Comparison of ENCODE assay signal across 8 cellular contexts in the genomic region with DNA sequence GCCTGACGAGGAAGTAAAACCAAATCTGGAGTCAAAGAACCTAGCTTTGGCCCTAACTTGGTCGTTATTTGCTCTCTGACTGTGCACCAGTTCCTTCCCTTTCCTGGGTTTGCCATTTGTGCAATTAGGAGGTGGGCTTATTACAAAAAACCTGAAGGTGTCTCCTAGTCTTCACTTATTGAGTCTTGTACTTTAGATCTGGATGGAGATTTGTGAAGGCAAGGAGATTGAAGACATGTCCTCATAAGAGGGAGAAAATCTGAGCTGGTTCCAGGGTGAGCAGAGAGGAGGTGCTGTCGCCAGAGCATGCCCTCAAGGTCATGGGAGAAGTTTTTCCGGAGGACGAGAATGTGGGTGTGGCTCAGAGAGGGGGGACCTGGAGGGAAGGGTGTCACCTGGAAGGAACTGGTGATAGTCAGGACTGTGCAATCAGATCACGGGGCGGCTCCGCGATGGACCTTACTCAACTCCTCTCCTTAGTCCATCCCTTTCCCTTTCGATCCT. TPM values are rescaled to one million over a fixed set of nuclear protein-coding genes. Genes with fewer than 3 reads are reported as not detected.
A peak's percentile ranks its signal among the peaks of the same experiment; 100 is the strongest.
DNase-seq lines count a peak whose midpoint lies in the region; ATAC-seq, FAIRE-seq and TF ChIP-seq lines count a peak whose summit lies in the region.

No MANE protein-coding gene starts in this region.

- TF ChIP-seq CTCF in NB4 (IDR thresholded peaks at IDR 0.05; ENCODE audit: low read depth, low read length) (peak; percentile 9), H1 (IDR thresholded peaks at IDR 0.05; ENCODE audit: control extremely low read depth in 1 of 3, insufficient read depth in 1 of 3, low read depth in 1 of 3, low read length in 3 of 3) (peak in 2 of 3 experiments; percentile 23 to 47; a peak in 2 of 4 replicates), parathyroid adenoma (IDR thresholded peaks at IDR 0.05) (peak; percentile 36)

- no peak for FAIRE-seq in H1 (lab: Jason Lieb, UNC)

- DNase-seq in NB4 (ENCODE audit: low read depth) (no peak), H1 (ENCODE audit: low read depth in 1 of 2, low spot score in 2 of 2) (no peak), HUDEP-2 (lab: John Stamatoyannopoulos, UW; ENCODE audit: unreplicated experiment in 76 of 76) (no peak)
- no peak for DNase-seq in central memory CD4-positive, alpha-beta T cell

- no peak overlapping the region for H4K5ac ChIP-seq in H1 (ENCODE audit: insufficient read length, low read depth, low read length)

- H2BK20ac ChIP-seq in H1 (ENCODE audit: low read length) = no peak overlapping the region

- no peaks in the 10 kb centered on the region; the same call in 1 of the 2 replicates for H3K79me1 ChIP-seq in H1 (ENCODE audit: low read depth, low read length)

- H3K4me1 ChIP-seq in H1 (replicated peaks in 1 of 4; ENCODE audit: control insufficient read depth in 3 of 4, insufficient read depth in 4 of 4, low read length in 3 of 4) = peaks cover 0 to 10% (median 5%) of the 10 kb centered on the region in 4 experiments; a peak in 4 of 7 replicates
- H3K4me1 ChIP-seq in parathyroid adenoma = peaks cover 25% of the 10 kb centered on the region

- no peak overlapping the region; the same call in 1 of the 2 replicates for H3K18ac ChIP-seq in H1 (ENCODE audit: extremely low read depth, low read length)

- peaks cover 0 to 11% of the 10 kb centered on the region in 2 experiments; a peak in 1 of 4 replicates for H3K79me2 ChIP-seq in H1 (ENCODE audit: control insufficient read depth in 1 of 2, insufficient read depth in 2 of 2, low read length in 2 of 2)
- H3K79me2 ChIP-seq in parathyroid adenoma = peaks cover 2% of the 10 kb centered on the region

- H3K36me3 ChIP-seq in H1 (ENCODE audit: control insufficient read depth in 2 of 4, insufficient read depth in 4 of 4, low read length in 3 of 4) = no peaks in the 10 kb centered on the region
- H3K36me3 ChIP-seq in parathyroid adenoma (ENCODE audit: control insufficient read depth, insufficient read depth, low read length) = no peaks in the 10 kb centered on the region

- no peaks in the 10 kb centered on the region for H3K9me3 ChIP-seq in H1 (ENCODE audit: insufficient read depth in 2 of 2, low read depth in 1 of 2, low read length in 1 of 2)
- no peaks in the 10 kb centered on the region for H3K9me3 ChIP-seq in parathyroid adenoma (ENCODE audit: control insufficient read depth, low read length)

- H3K14ac ChIP-seq in H1 (ENCODE audit: insufficient read length) = no peak overlapping the region

- TF ChIP-seq EP300 in H1 (IDR thresholded peaks at IDR 0.05; ENCODE audit: borderline replicate concordance in 1 of 2, low read depth in 2 of 2, low read length in 2 of 2) = no peak

- POLR2A ChIA-PET in H1 (lab: Charles Lee; ENCODE audit: partially characterized antibody) = interaction anchor here (0.6 to 2.2 kb wide), 7 partner anchors 22 to 125 kb away, joined by 3 to 8 read pairs (median 3); a partner anchor contains a TSS

- peak overlapping the region; percentile 54 for H2AFZ ChIP-seq in H1 (ENCODE audit: low read length)
- H2AFZ ChIP-seq in parathyroid adenoma = peak overlapping the region; percentile 72

- peaks cover 14% of the 10 kb centered on the region for H3K23me2 ChIP-seq in H1 (ENCODE audit: low read depth, low read length)

- H2BK12ac ChIP-seq in H1 (ENCODE audit: low read depth, low read length) = no peak overlapping the region

- TF ChIP-seq POLR2A in NB4 (IDR thresholded peaks at IDR 0.05; ENCODE audit: extremely low read depth, insufficient read length) = peak; percentile 16
- TF ChIP-seq POLR2A in H1 (IDR thresholded peaks at IDR 0.05; ENCODE audit: control extremely low read depth in 1 of 2, low read depth in 2 of 2, low read length in 2 of 2) = no peak

- H3K9ac ChIP-seq in H1 (replicated peaks in 1 of 4; ENCODE audit: extremely low read depth in 1 of 4, low read depth in 3 of 4, low read length in 3 of 4) = no peak overlapping the region
- H3K9ac ChIP-seq in parathyroid adenoma = no peak overlapping the region

- peaks cover 0 to 3% of the 10 kb centered on the region in 2 experiments for H4K20me1 ChIP-seq in H1 (replicated peaks in 1 of 2; ENCODE audit: control insufficient read depth in 1 of 2, insufficient read depth in 2 of 2, low read length in 2 of 2)

- H2AK5ac ChIP-seq in H1 (ENCODE audit: low read depth, low read length) = no peak overlapping the region; the same call in 1 of the 2 replicates

- TF ChIP-seq RAD21 in H1 (IDR thresholded peaks at IDR 0.05 in 1 of 2, conservative IDR thresholded peaks at IDR 0.05 in 1 of 2; ENCODE audit: low read depth in 2 of 2, low read length in 2 of 2) = no peak; a peak in 1 of 4 replicates

- H3K4me3 ChIP-seq in GM08714 (ENCODE audit: low read length) (peak overlapping the region; percentile 59; the same call in 1 of the 2 replicates), NB4 (ENCODE audit: low read depth, low read length) (peak overlapping the region; percentile 54), H1 (ENCODE audit: extremely low read depth in 1 of 4, insufficient read depth in 2 of 4, low read depth in 3 of 4, low read length in 4 of 4) (peak overlapping the region; percentile 0 to 98 (median 48); a peak in 6 of 8 replicates), parathyroid adenoma (ENCODE audit: low read depth, low read length) (peak overlapping the region; percentile 90)

- H2BK120ac ChIP-seq in H1 (replicated peaks; ENCODE audit: low read depth, low read length) = no peak overlapping the region

- no peak overlapping the region for H3K23ac ChIP-seq in H1 (ENCODE audit: insufficient read length)

- H3K27ac ChIP-seq in H1 (ENCODE audit: low read depth, low read length) (no peak overlapping the region), parathyroid adenoma (peak overlapping the region; percentile 76)

- CTCF ChIA-PET in H1 (lab: Charles Lee; ENCODE audit: partially characterized antibody) = interaction anchor here (0.7 to 6.6 kb wide), 26 partner anchors 8 to 164 kb away, joined by 3 to 64 read pairs (median 4); a partner anchor contains a TSS

- no peak overlapping the region for H2BK15ac ChIP-seq in H1 (ENCODE audit: low read length)

- WGBS in H1 (ENCODE audit: extremely low coverage in 1 of 2, insufficient coverage in 1 of 2, insufficient read length in 1 of 2, insufficient replicate concordance in 2 of 2, low coverage in 1 of 2, low lambda C conversion rate in 2 of 2, missing lambda C conversion rate in 1 of 2), 2 experiments = 12% methylated on average over 10 of the region's 10 CpGs; no CpG with 5 or more reads in 1 of the 2 experiments

- ATAC-seq in HG02798 (IDR thresholded peaks at IDR 0.05; ENCODE audit: poor library complexity, unreplicated experiment) (no peak), GM21528 (IDR thresholded peaks at IDR 0.05; ENCODE audit: low FRiP score, unreplicated experiment) (no peak)

- no peak overlapping the region for H4K8ac ChIP-seq in H1 (ENCODE audit: extremely low read depth, insufficient read depth, low read length)

- H3K27me3 ChIP-seq in H1 (replicated peaks in 1 of 4; ENCODE audit: control insufficient read depth in 3 of 4, extremely low read depth in 1 of 4, insufficient read depth in 3 of 4, low read length in 3 of 4) (peaks cover 0 to 17% (median 13%) of the 10 kb centered on the region in 4 experiments; a peak in 6 of 7 replicates), parathyroid adenoma (ENCODE audit: control insufficient read depth, insufficient read depth, low read length) (no peaks in the 10 kb centered on the region)

- peak overlapping the region; percentile 6 for H4K91ac ChIP-seq in H1 (replicated peaks; ENCODE audit: insufficient read length, low read length)

- no peak overlapping the region for H3K56ac ChIP-seq in H1 (replicated peaks; ENCODE audit: insufficient read length, low read depth, low read length)

- peak overlapping the region; percentile 36 to 73 for H3K4me2 ChIP-seq in H1 (ENCODE audit: insufficient read depth in 1 of 2, low read depth in 2 of 2, low read length in 2 of 2)
- H3K4me2 ChIP-seq in parathyroid adenoma (ENCODE audit: low read length) = peak overlapping the region; percentile 68

- no peak overlapping the region; the same call in 1 of the 2 replicates for H2BK5ac ChIP-seq in H1 (ENCODE audit: low read depth, low read length)

- H3K4ac ChIP-seq in H1 (replicated peaks; ENCODE audit: insufficient read length, low read depth, low read length) = no peak overlapping the region

TF ChIP-seq in H1, 55 proteins besides CTCF, POLR2A, EP300 and RAD21:
- TF ChIP-seq SUZ12 (IDR thresholded peaks at IDR 0.05; ENCODE audit: low read length) (no peak), SIX5 (IDR thresholded peaks at IDR 0.05; ENCODE audit: low read depth, low read length) (no peak), CEBPB (IDR thresholded peaks at IDR 0.05; ENCODE audit: low read depth, low read length) (peak; percentile 41; the same call in 1 of the 2 replicates)
TF ChIP-seq in H1: peak in this region for 1.

RNA-seq across cellular contexts. Expression of a gene that starts 0.7 kb away (rescaled TPM):
- 17.7 and 19.9 TPM in 2 replicates for total RNA-seq in H1 (2021; fragmentation: NEBNext Ultra II Directional; extraction: Animal tissue kit (Norgen Biotek cat#: 25700))
- 23.1 and 24.2 TPM in 2 replicates for polyA plus RNA-seq in H1 (2011; rRNA removed)
- polyA plus RNA-seq in H1 (2011; cell fraction: cytosol; rRNA removed) = 26.3 TPM
- 38.7 TPM for polyA plus RNA-seq in H1 (2011; cell fraction: nucleus; rRNA removed)
- polyA plus RNA-seq in H1 (2012, experiment 1 of 2) = 14.4 to 21.1 TPM (median 16.5 TPM) in 4 replicates
- polyA plus RNA-seq in H1 (2012, experiment 2 of 2) = 30.7 TPM
- 34.9 TPM for polyA plus RNA-seq in H1 (2013, experiment 1 of 2)
- polyA plus RNA-seq in H1 (2013, experiment 2 of 2) = 35.6 TPM
- 39.1 and 51.8 TPM in 2 replicates for polyA minus RNA-seq in H1 (2011; rRNA and poly(A)+ RNA removed)
- 25.4 TPM for polyA minus RNA-seq in H1 (2011; cell fraction: cytosol; rRNA and poly(A)+ RNA removed)
- 17.2 TPM for polyA minus RNA-seq in H1 (2011; cell fraction: nucleus; rRNA and poly(A)+ RNA removed)

RNA-seq across cellular contexts. Expression of a gene that starts 3.1 kb away (rescaled TPM):
- 24.1 and 25.5 TPM in 2 replicates for total RNA-seq in H1 (2021; fragmentation: NEBNext Ultra II Directional; extraction: Animal tissue kit (Norgen Biotek cat#: 25700))
- 20.2 and 31.7 TPM in 2 replicates for polyA plus RNA-seq in H1 (2011; rRNA removed)
- polyA plus RNA-seq in H1 (2011; cell fraction: cytosol; rRNA removed) = 24.9 TPM
- polyA plus RNA-seq in H1 (2011; cell fraction: nucleus; rRNA removed) = 101 TPM
- polyA plus RNA-seq in H1 (2012, experiment 1 of 2) = 19.1 to 27.2 TPM (median 23.1 TPM) in 4 replicates
- polyA plus RNA-seq in H1 (2012, experiment 2 of 2) = 16.7 TPM
- 24.4 TPM for polyA plus RNA-seq in H1 (2013, experiment 1 of 2)
- polyA plus RNA-seq in H1 (2013, experiment 2 of 2) = 22.6 TPM
- 12.1 and 13.8 TPM in 2 replicates for polyA minus RNA-seq in H1 (2011; rRNA and poly(A)+ RNA removed)
- polyA minus RNA-seq in H1 (2011; cell fraction: cytosol; rRNA and poly(A)+ RNA removed) = 14.4 TPM
- 27.7 TPM for polyA minus RNA-seq in H1 (2011; cell fraction: nucleus; rRNA and poly(A)+ RNA removed)

RNA-seq across cellular contexts. Expression of a gene that starts 50.3 kb away (rescaled TPM):
- 9.5 TPM in 2 replicates for total RNA-seq in H1 (2021; fragmentation: NEBNext Ultra II Directional; extraction: Animal tissue kit (Norgen Biotek cat#: 25700))
- polyA plus RNA-seq in H1 (2011; rRNA removed) = 8.8 and 9.0 TPM in 2 replicates
- 5.9 TPM for polyA plus RNA-seq in H1 (2011; cell fraction: cytosol; rRNA removed)
- 8.7 TPM for polyA plus RNA-seq in H1 (2011; cell fraction: nucleus; rRNA removed)
- 8.8 to 14.8 TPM (median 11.6 TPM) in 4 replicates for polyA plus RNA-seq in H1 (2012, experiment 1 of 2)
- 2.8 TPM for polyA plus RNA-seq in H1 (2012, experiment 2 of 2)
- polyA plus RNA-seq in H1 (2013, experiment 1 of 2) = 5.5 TPM
- 5.6 TPM for polyA plus RNA-seq in H1 (2013, experiment 2 of 2)
- polyA minus RNA-seq in H1 (2011; rRNA and poly(A)+ RNA removed) = 10.3 and 11.1 TPM in 2 replicates
- polyA minus RNA-seq in H1 (2011; cell fraction: cytosol; rRNA and poly(A)+ RNA removed) = 7.9 TPM
- 10.1 TPM for polyA minus RNA-seq in H1 (2011; cell fraction: nucleus; rRNA and poly(A)+ RNA removed)
